20 cellular contexts compared by ENCODE assay signal in genomic region chr3:37571269-37571668, GRCh38.
A peak's percentile ranks its signal among the peaks of the same experiment; 100 is the strongest.
DNase-seq lines count a peak whose midpoint lies in the region; ATAC-seq and TF ChIP-seq lines count a peak whose summit lies in the region.
"Had no signal": no experiment of that assay in that cellular context is flagged by ENCODE, and none has a peak within 500 bp of the region (broad histone marks: within the 10 kb centered on the region; RNA-seq: fewer than 3 reads in every experiment).

No MANE protein-coding gene starts in this region.

- H3K27ac Mint-ChIP-seq in WTC11, result no peak overlapping the region
- H3K27ac Mint-ChIP-seq: B cell; memory B cell; stimulated activated naive B cell treated with anti-CD40 and anti-IgM and Interleukin-4, amounts not matched to agents 10 μg/mL and 1 μg/mL and 100 μg/mL, for 72 hours had no signal

- H3K4me3 ChIP-seq in AG04450 (ENCODE audit: low read depth, low read length) (no peak overlapping the region), fibroblast of villous mesenchyme (ENCODE audit: low read depth, low read length) (no peak overlapping the region)
- H3K4me3 ChIP-seq: ascending aorta, gastrocnemius medialis, skin epidermis had no signal

- no peaks in the 10 kb centered on the region for H3K4me1 Mint-ChIP-seq in WTC11
- H3K4me1 Mint-ChIP-seq: B cell, memory B cell had no signal

- peaks cover 42% of the 10 kb centered on the region for H3K9me3 Mint-ChIP-seq in WTC11

- H3K4me3 Mint-ChIP-seq in WTC11, result no peak overlapping the region
- H3K4me3 Mint-ChIP-seq: B cell; memory B cell; stimulated activated naive B cell treated with anti-CD40 and anti-IgM and Interleukin-4, amounts not matched to agents 10 μg/mL and 1 μg/mL and 100 μg/mL, for 72 hours had no signal

- TF ChIP-seq CTCF in AG04450 (IDR thresholded peaks at IDR 0.05; ENCODE audit: low read depth, low read length), result 0 out of 2 replicates have a peak, but pooled peaks have one; percentile 6
- TF ChIP-seq CTCF in WTC11 (IDR thresholded peaks at IDR 0.05), result no peak
- TF ChIP-seq CTCF in fibroblast of villous mesenchyme (IDR thresholded peaks at IDR 0.05; ENCODE audit: insufficient read depth, low read depth, low read length), result peak; percentile 5

- DNase-seq in AG04450 (ENCODE audit: low read depth, low spot score) (no peak), G401 (ENCODE audit: low spot score) (peak; percentile 32), WTC11 (ENCODE audit: low spot score) (no peak), fibroblast of villous mesenchyme (ENCODE audit: low read depth) (no peak), RPMI8226 (no peak)
- DNase-seq: activated CD4-positive, CD25-positive, alpha-beta regulatory T cell; activated effector memory CD4-positive, alpha-beta T cell treated with Interleukin-2 at 50 U/mL for 16 hours; effector CD4-positive, alpha-beta T cell; gastrocnemius medialis; H7; NCI-H1105; stimulated activated naive B cell treated with anti-CD40 and anti-IgM and Interleukin-4, amounts not matched to agents 10 μg/mL and 1 μg/mL and 100 μg/mL, for 72 hours; SW 1271 had no signal

- H3K9me3 ChIP-seq in AG04450 (ENCODE audit: control insufficient read depth, insufficient read depth, low read length), result peaks cover 7% of the 10 kb centered on the region

- in situ Hi-C loops in G401 (cut with HindIII; ENCODE audit: low sequenced_read_pairs), result no loop called here

- H3K27ac ChIP-seq in AG04450 (ENCODE audit: low read depth, low read length), result no peak overlapping the region
- H3K27ac ChIP-seq: gastrocnemius medialis had no signal

- peaks cover 8% of the 10 kb centered on the region for H3K27me3 Mint-ChIP-seq in WTC11 (ENCODE audit: low read depth)
- H3K27me3 Mint-ChIP-seq: memory B cell; stimulated activated naive B cell treated with anti-CD40 and anti-IgM and Interleukin-4, amounts not matched to agents 10 μg/mL and 1 μg/mL and 100 μg/mL, for 72 hours had no signal

- CTCF ChIA-PET in AG04450 (lab: Charles Lee), result no interaction called here
- CTCF ChIA-PET in WTC11 (lab: Charles Lee), result interaction anchor here (1.1 to 1.2 kb wide), 2 partner anchors 117 to 208 kb away, joined by 3 to 4 read pairs; no protein-coding TSS in a partner anchor

- H3K36me3 Mint-ChIP-seq in WTC11, result peaks cover 33% of the 10 kb centered on the region

- POLR2A ChIA-PET in AG04450 (lab: Yijun Ruan, JAX), result no interaction called here
- POLR2A ChIA-PET in WTC11 (lab: Charles Lee), result no interaction called here

- H3K27me3 ChIP-seq in AG04450 (ENCODE audit: control insufficient read depth, insufficient read depth, low read length), result no peaks in the 10 kb centered on the region
- H3K27me3 ChIP-seq: ascending aorta, gastrocnemius medialis had no signal

- ATAC-seq in WTC11 (0 out of 2 replicates have a peak, but pooled peaks have one; percentile 22), HG03521 (IDR thresholded peaks at IDR 0.05; ENCODE audit: unreplicated experiment) (no peak), HG03280 (IDR thresholded peaks at IDR 0.05; ENCODE audit: unreplicated experiment) (no peak), GM21367 (IDR thresholded peaks at IDR 0.05; ENCODE audit: unreplicated experiment) (no peak)
- ATAC-seq: gastrocnemius medialis; stimulated activated naive B cell treated with anti-CD40 and anti-IgM and Interleukin-4, amounts not matched to agents 10 μg/mL and 1 μg/mL and 100 μg/mL, for 72 hours had no signal

TF ChIP-seq in WTC11, 78 proteins besides CTCF, POLR2A, EP300 and RAD21 (continues in another document):
- TF ChIP-seq MAX (CRISPR knock-in tag; IDR thresholded peaks at IDR 0.05) (no peak), ZNF232 (CRISPR knock-in tag; IDR thresholded peaks at IDR 0.05) (no peak), TCF7 (CRISPR knock-in tag; IDR thresholded peaks at IDR 0.05; ENCODE audit: low read depth) (no peak), ERG (CRISPR knock-in tag; IDR thresholded peaks at IDR 0.05) (no peak), NR3C1 (CRISPR knock-in tag; conservative IDR thresholded peaks at IDR 0.05; ENCODE audit: low read depth) (no peak), E2F4 (CRISPR knock-in tag; IDR thresholded peaks at IDR 0.05; ENCODE audit: borderline replicate concordance, low read depth) (no peak), ZNF396 (CRISPR knock-in tag; IDR thresholded peaks at IDR 0.05; ENCODE audit: borderline replicate concordance) (no peak), SMAD4 (CRISPR knock-in tag; IDR thresholded peaks at IDR 0.05) (no peak), NR1H2 (CRISPR knock-in tag; IDR thresholded peaks at IDR 0.05) (no peak), ZNF281 (CRISPR knock-in tag; IDR thresholded peaks at IDR 0.05) (no peak), ZNF532 (CRISPR knock-in tag; IDR thresholded peaks at IDR 0.05; ENCODE audit: borderline replicate concordance) (no peak), ELF4 (CRISPR knock-in tag; IDR thresholded peaks at IDR 0.05; ENCODE audit: low read depth) (no peak)
